Comparison of ENCODE assay signal across 8 cellular contexts in the genomic region with DNA sequence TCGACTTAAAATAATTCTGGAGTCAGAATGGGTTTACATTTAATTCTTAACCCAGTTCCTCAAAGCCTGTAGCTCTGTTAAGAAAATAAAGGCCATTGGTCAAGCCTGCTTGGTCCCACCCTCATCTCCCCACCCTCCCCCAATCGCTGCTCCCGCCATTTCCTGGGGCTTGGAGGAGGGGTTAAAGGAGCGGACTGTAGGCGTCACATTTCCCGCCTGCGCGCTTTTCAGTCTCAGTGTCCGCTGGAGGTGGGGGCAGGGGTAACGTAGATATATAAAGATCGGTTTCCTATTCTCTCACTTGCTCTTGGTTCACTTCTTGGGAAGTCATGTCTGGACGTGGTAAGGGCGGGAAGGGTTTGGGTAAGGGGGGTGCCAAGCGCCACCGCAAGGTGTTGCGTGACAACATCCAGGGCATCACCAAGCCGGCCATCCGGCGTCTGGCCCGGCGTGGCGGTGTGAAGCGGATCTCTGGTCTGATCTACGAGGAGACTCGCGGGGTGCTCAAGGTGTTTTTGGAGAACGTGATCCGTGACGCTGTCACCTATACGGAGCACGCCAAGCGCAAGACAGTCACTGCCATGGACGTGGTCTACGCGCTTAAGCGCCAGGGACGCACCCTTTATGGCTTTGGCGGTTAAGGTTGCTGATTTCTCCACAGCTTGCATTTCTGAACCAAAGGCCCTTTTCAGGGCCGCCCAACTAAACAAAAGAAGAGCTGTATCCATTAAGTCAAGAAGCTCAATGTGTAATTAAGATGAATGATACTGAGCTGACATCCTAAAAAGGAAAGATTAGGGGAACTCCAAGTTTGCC.
A peak's percentile ranks its signal among the peaks of the same experiment; 100 is the strongest.
DNase-seq lines count a peak whose midpoint lies in the region; ATAC-seq lines count a peak whose summit lies in the region.

No MANE protein-coding gene starts in this region.

- ATAC-seq in GM19035 (IDR thresholded peaks at IDR 0.05; ENCODE audit: unreplicated experiment) (peak; percentile 62), HG03280 (IDR thresholded peaks at IDR 0.05; ENCODE audit: unreplicated experiment) (peak; percentile 60)

- peak; percentile 87 for DNase-seq in AG08395 (ENCODE audit: low spot score)
- peak; percentile 94 for DNase-seq in NCI-H345 treated with DMSO at 0.1 percent for 48 hours (lab: John Stamatoyannopoulos, UW; ENCODE audit: unreplicated experiment)
- DNase-seq in activated CD4-positive, CD25-positive, alpha-beta regulatory T cell (lab: John Stamatoyannopoulos, UW): peak; percentile 57 to 72 (median 66)
- peak in 59 of 61 donors; percentile 16 to 95 (median 76) for DNase-seq in caudate nucleus (lab: John Stamatoyannopoulos, UW)
- peak; percentile 96 for DNase-seq in islet precursor cell
- DNase-seq in stimulated activated CD4-positive, alpha-beta T cell treated with anti-CD3 and anti-CD28 coated beads, Interleukin-12 subunit alpha, Interleukin-12 subunit beta, amount 100 ng/mL, for 48 hours (ENCODE audit: low read depth in 2 of 3, low spot score in 1 of 3): peak; percentile 84 to 88 (median 85)

- peak overlapping the region; percentile 90 for H3K27ac ChIP-seq in caudate nucleus (ENCODE audit: low read depth, low read length)

Comparison
In these comparisons a context has a peak if more than half of its experiments do, and no peak if none do; other contexts are left out.
1. Peak in every context shown above with its lines: DNase-seq, ATAC-seq and H3K27ac ChIP-seq.